ENCODE assay signal across 11 cellular contexts in the genomic region with DNA sequence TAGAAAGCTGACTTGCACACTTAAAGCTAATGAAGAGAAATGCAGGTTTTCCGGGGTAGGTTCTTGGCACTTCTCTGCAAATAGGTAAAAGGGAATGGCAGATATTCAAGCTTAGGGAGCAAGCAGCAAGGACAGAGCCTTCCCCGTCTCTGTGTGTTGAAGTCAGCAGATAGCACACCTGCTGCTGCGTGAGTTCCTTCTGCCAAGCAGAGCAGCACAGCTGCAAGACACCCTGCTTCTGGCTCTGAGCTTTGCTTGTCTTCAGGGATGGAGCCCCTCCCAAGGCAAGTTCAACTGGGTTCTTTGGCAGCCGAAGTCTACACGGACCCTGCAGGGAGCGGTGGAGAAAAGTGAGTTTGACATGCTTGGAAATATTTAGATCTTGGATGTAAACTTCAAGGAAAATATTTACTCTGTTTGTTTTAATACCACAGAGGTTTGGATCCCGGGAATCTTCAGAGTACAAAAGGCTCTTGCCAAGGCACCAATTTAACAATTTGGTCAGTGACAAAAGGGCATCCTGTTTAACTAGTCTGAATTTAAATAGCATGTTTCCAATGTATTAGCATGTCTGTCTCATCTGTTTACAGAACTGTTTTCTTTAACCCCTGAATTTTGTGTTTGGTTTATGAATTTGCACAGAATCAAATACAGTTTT.
DNase-seq lines count a peak whose midpoint lies in the region; FAIRE-seq and TF ChIP-seq lines count a peak whose summit lies in the region.
"Had no signal": no experiment of that assay in that cellular context is flagged by ENCODE, and none has a peak within 500 bp of the region (broad histone marks: within the 10 kb centered on the region; RNA-seq: fewer than 3 reads in every experiment).

No MANE protein-coding gene starts in this region.

- peaks cover 15% of the 10 kb centered on the region for H3K9me3 Mint-ChIP-seq in nephron progenitor cell
- no peaks in the 10 kb centered on the region for H3K9me3 Mint-ChIP-seq in Caco-2 (ENCODE audit: unreplicated experiment)

- H3K4me3 Mint-ChIP-seq in nephron progenitor cell (no peak overlapping the region), Caco-2 (ENCODE audit: unreplicated experiment) (no peak overlapping the region)
- H3K4me3 Mint-ChIP-seq: naive B cell had no signal

- H3K27ac Mint-ChIP-seq in nephron progenitor cell (peak overlapping the region; percentile 6), Caco-2 (ENCODE audit: unreplicated experiment) (no peak overlapping the region)
- H3K27ac Mint-ChIP-seq: naive B cell had no signal

- DNase-seq in AG08396 (ENCODE audit: low spot score) (peak; percentile 20), MG63 (peak; percentile 27), nephron progenitor cell (peak; percentile 3), T-helper 2 cell (no peak), Caco-2 (no peak), germinal center (ENCODE audit: low spot score) (no peak), GM12892 (ENCODE audit: insufficient read length) (no peak)
- DNase-seq: effector CD8-positive, alpha-beta T cell; naive B cell; NCI-H187 had no signal

- H3K4me1 ChIP-seq in endocrine pancreas (ENCODE audit: control insufficient read depth, insufficient read depth, low read length) (no peaks in the 10 kb centered on the region), Caco-2 (no peaks in the 10 kb centered on the region)

- no peak for FAIRE-seq in GM12892 (lab: Jason Lieb, UNC)

- H3K27me3 Mint-ChIP-seq in nephron progenitor cell (ENCODE audit: low read depth, poor library complexity), result peaks cover 24% of the 10 kb centered on the region
- no peaks in the 10 kb centered on the region for H3K27me3 Mint-ChIP-seq in Caco-2 (ENCODE audit: insufficient read depth, unreplicated experiment)
- H3K27me3 Mint-ChIP-seq: naive B cell had no signal

- no peaks in the 10 kb centered on the region for H3K27me3 ChIP-seq in MG63
- H3K27me3 ChIP-seq in endocrine pancreas (ENCODE audit: control insufficient read depth, insufficient read depth, low read length), result no peaks in the 10 kb centered on the region
- H3K27me3 ChIP-seq in Caco-2 (replicated peaks; ENCODE audit: control insufficient read depth, insufficient read depth, low read length), result peaks cover 1% of the 10 kb centered on the region; the same call in 1 of the 2 replicates

- intact Hi-C loops in Caco-2 (cut with micrococcal nuclease; ENCODE audit: unreplicated experiment), result no loop called here

- POLR2A ChIA-PET in Caco-2 (lab: Charles Lee), result no interaction called here

- CTCF ChIA-PET in Caco-2 (lab: Charles Lee), result no interaction called here

- no TSS peak for BruUV-seq in Caco-2 (replicated peaks; lab: Mats Ljungman, UMichigan)

- H3K9ac ChIP-seq in endocrine pancreas (ENCODE audit: control insufficient read depth, insufficient read depth, low read length), result no peak overlapping the region

- H3K9me3 ChIP-seq in MG63, result peaks cover 10% of the 10 kb centered on the region
- no peaks in the 10 kb centered on the region for H3K9me3 ChIP-seq in endocrine pancreas (ENCODE audit: control insufficient read depth, low read length)
- no peaks in the 10 kb centered on the region for H3K9me3 ChIP-seq in Caco-2

- no peak overlapping the region for H3K4me3 ChIP-seq in MG63
- peak overlapping the region; percentile 29 for H3K4me3 ChIP-seq in endocrine pancreas (ENCODE audit: control insufficient read depth, insufficient read depth, low read length)
- H3K4me3 ChIP-seq in Caco-2 (ENCODE audit: low read depth, low read length), result no peak overlapping the region

- TF ChIP-seq CTCF in nephron progenitor cell (IDR thresholded peaks at IDR 0.05) (no peak), Caco-2 (IDR thresholded peaks at IDR 0.05; ENCODE audit: insufficient read depth in 1 of 2, low read depth in 1 of 2, low read length in 1 of 2, severe bottlenecking in 1 of 2, unreplicated experiment in 1 of 2) (no peak)

- H3K36me3 ChIP-seq in MG63, result no peaks in the 10 kb centered on the region
- H3K36me3 ChIP-seq in endocrine pancreas (ENCODE audit: control insufficient read depth, insufficient read depth, low read length), result no peaks in the 10 kb centered on the region
- H3K36me3 ChIP-seq in Caco-2 (ENCODE audit: control insufficient read depth, insufficient read depth, low read length), result no peaks in the 10 kb centered on the region

- no peak for TF ChIP-seq POLR2A in GM12892 (IDR thresholded peaks at IDR 0.05; ENCODE audit: low read depth, low read length)

- no peaks in the 10 kb centered on the region for H3K36me3 Mint-ChIP-seq in nephron progenitor cell (ENCODE audit: low read depth)
- no peaks in the 10 kb centered on the region for H3K36me3 Mint-ChIP-seq in Caco-2 (ENCODE audit: insufficient read depth, unreplicated experiment)
- H3K36me3 Mint-ChIP-seq: naive B cell had no signal

- peaks cover 7% of the 10 kb centered on the region for H3K4me1 Mint-ChIP-seq in nephron progenitor cell
- H3K4me1 Mint-ChIP-seq in Caco-2 (ENCODE audit: low read depth, unreplicated experiment), result no peaks in the 10 kb centered on the region
- H3K4me1 Mint-ChIP-seq: naive B cell had no signal

Comparison
In these comparisons a context has a peak if more than half of its experiments do, and no peak if none do; other contexts are left out.
1. DNase-seq: peak in AG08396 (single experiment), MG63 (single experiment) and nephron progenitor cell (single experiment); none in T-helper 2 cell (0 of 5), Caco-2 (0 of 2), germinal center (single experiment) and GM12892 (single experiment).